In genomic region chr12:263574-263973, GRCh38 we compare ENCODE assay signal across 24 cellular contexts. TPM values are rescaled to one million over a fixed set of nuclear protein-coding genes. Genes with fewer than 3 reads are reported as not detected.
DNase-seq lines count a peak whose midpoint lies in the region; ATAC-seq and TF ChIP-seq lines count a peak whose summit lies in the region.
"Had no signal": no experiment of that assay in that cellular context is flagged by ENCODE, and none has a peak within 500 bp of the region (broad histone marks: within the 10 kb centered on the region; RNA-seq: fewer than 3 reads in every experiment).

No MANE protein-coding gene starts in this region.

- no peaks in the 10 kb centered on the region for H3K9me3 ChIP-seq in PC-3 (ENCODE audit: low read length)
- no peaks in the 10 kb centered on the region for H3K9me3 ChIP-seq in smooth muscle cell (replicated peaks; ENCODE audit: low read depth)
- no peaks in the 10 kb centered on the region for H3K9me3 ChIP-seq in uterus
- H3K9me3 ChIP-seq: ascending aorta, gastrocnemius medialis, vagina had no signal

- no peak for TF ChIP-seq POLR2A in uterus (IDR thresholded peaks at IDR 0.05)

- intact Hi-C loops in PC-3 (cut with micrococcal nuclease) (no loop called here), uterus (cut with DNase I; ENCODE audit: low total_unique reads) (no loop called here)

- H3K79me2 ChIP-seq in PC-3 (ENCODE audit: low read length) (no peaks in the 10 kb centered on the region), smooth muscle cell (ENCODE audit: low read depth) (no peaks in the 10 kb centered on the region)

- no peak for ATAC-seq in PC-3
- no peak for ATAC-seq in GM18867 (IDR thresholded peaks at IDR 0.05; ENCODE audit: unreplicated experiment)
- ATAC-seq: gastrocnemius medialis, GM12878 had no signal

- no peak for TF ChIP-seq CTCF in PC-3 (conservative IDR thresholded peaks at IDR 0.05; ENCODE audit: low read depth, low read length)
- TF ChIP-seq CTCF in fibroblast of pulmonary artery (IDR thresholded peaks at IDR 0.05; ENCODE audit: low read length, missing control alignments), result no peak
- TF ChIP-seq CTCF in smooth muscle cell (IDR thresholded peaks at IDR 0.05; ENCODE audit: borderline replicate concordance, insufficient read depth, poor library complexity, severe bottlenecking), result no peak
- no peak for TF ChIP-seq CTCF in uterus (IDR thresholded peaks at IDR 0.05)

- no peaks in the 10 kb centered on the region for H4K20me1 ChIP-seq in PC-3 (ENCODE audit: low read length)
- H4K20me1 ChIP-seq in smooth muscle cell (ENCODE audit: low read depth), result no peaks in the 10 kb centered on the region

- DNase-seq in HCEC 1CT (peak; percentile 52), PC-3 (peak; percentile 12), fibroblast of pulmonary artery (ENCODE audit: low read depth) (peak; percentile 28), smooth muscle cell (lab: John Stamatoyannopoulos, UW; ENCODE audit: unreplicated experiment) (no peak), HuH-7 (ENCODE audit: low spot score) (no peak), uterus (no peak)
- DNase-seq: activated CD4-positive, alpha-beta memory T cell treated with anti-CD3 and anti-CD28 coated beads for 36 hours; activated naive CD4-positive, alpha-beta T cell treated with anti-CD3 and anti-CD28 coated beads for 36 hours; activated T-cell treated with anti-CD3 and anti-CD28 coated beads, Interleukin-2, amount 50 U/mL, for 1 hour; dorsolateral prefrontal cortex; gastrocnemius medialis; GF-D8; NCI-H1048; NCI-H2029 treated with DMSO at 0.1 percent for 48 hours; NCI-H510A treated with DMSO at 0.1 percent for 48 hours had no signal

- H2AFZ ChIP-seq in PC-3 (ENCODE audit: low read length), result no peak overlapping the region
- no peak overlapping the region for H2AFZ ChIP-seq in smooth muscle cell (ENCODE audit: low read depth)

- H3F3A ChIP-seq in PC-3 (ENCODE audit: low read length, unreplicated experiment), result no peaks in the 10 kb centered on the region
- no peaks in the 10 kb centered on the region for H3F3A ChIP-seq in smooth muscle cell (ENCODE audit: low read depth)

- no peaks in the 10 kb centered on the region for H3K9me2 ChIP-seq in PC-3 (replicated peaks; ENCODE audit: low read length)

- H3K36me3 ChIP-seq in PC-3 (ENCODE audit: low read depth, low read length) (no peaks in the 10 kb centered on the region), smooth muscle cell (ENCODE audit: low read depth) (no peaks in the 10 kb centered on the region), uterus (no peaks in the 10 kb centered on the region)
- H3K36me3 ChIP-seq: ascending aorta, gastrocnemius medialis, vagina had no signal

- BruUV-seq in PC-3 (replicated peaks; lab: Mats Ljungman, UMichigan), result no TSS peak

- H3K27ac ChIP-seq in PC-3 (ENCODE audit: low read length) (no peak overlapping the region), smooth muscle cell (ENCODE audit: low read depth) (no peak overlapping the region), uterus (no peak overlapping the region)
- H3K27ac ChIP-seq: ascending aorta, dorsolateral prefrontal cortex, gastrocnemius medialis, vagina had no signal

- CTCF ChIA-PET in PC-3 (lab: Charles Lee), result no interaction called here

- H3K4me1 ChIP-seq in PC-3 (ENCODE audit: insufficient read depth, low read length) (no peaks in the 10 kb centered on the region), smooth muscle cell (ENCODE audit: low read depth) (peaks cover 10% of the 10 kb centered on the region), uterus (no peaks in the 10 kb centered on the region)
- H3K4me1 ChIP-seq: ascending aorta, gastrocnemius medialis had no signal

- H3K4me2 ChIP-seq in PC-3 (ENCODE audit: low read length) (no peak overlapping the region), smooth muscle cell (peak overlapping the region; percentile 36)

- no peak overlapping the region for H3K4me3 ChIP-seq in PC-3 (ENCODE audit: low read length)
- H3K4me3 ChIP-seq in fibroblast of pulmonary artery (replicated peaks; ENCODE audit: low read depth, low read length), result no peak overlapping the region
- no peak overlapping the region for H3K4me3 ChIP-seq in smooth muscle cell
- no peak overlapping the region for H3K4me3 ChIP-seq in uterus
- H3K4me3 ChIP-seq: ascending aorta, gastrocnemius medialis, GM12878, vagina had no signal

- H3K27me3 ChIP-seq in PC-3 (ENCODE audit: low read length) (peaks cover 62% of the 10 kb centered on the region), smooth muscle cell (ENCODE audit: low read depth) (no peaks in the 10 kb centered on the region), uterus (no peaks in the 10 kb centered on the region)
- H3K27me3 ChIP-seq: ascending aorta, dorsolateral prefrontal cortex, vagina had no signal

- POLR2A ChIA-PET in PC-3 (lab: Charles Lee; ENCODE audit: unreplicated experiment), result no interaction called here

- H3K9ac ChIP-seq in PC-3 (ENCODE audit: low read length), result no peak overlapping the region
- H3K9ac ChIP-seq in smooth muscle cell (ENCODE audit: low read depth), result no peak overlapping the region

- 66% methylated on average over 9 of the region's 9 CpGs for WGBS in smooth muscle cell (ENCODE audit: low lambda C conversion rate)

RNA-seq across cellular contexts. Expression of gene SLC6A13, which starts 0.9 kb away (rescaled TPM):
- total RNA-seq in PC-3 (2014; rRNA removed) (not detected in 2 replicates), smooth muscle cell (0.45 and 1.2 TPM in 2 replicates), uterus (1 to 10 TPM in 1 of 4 donors, under 1 TPM in 1, not detected in 2; 0.46 to 1.2 TPM)
- 0.39 and 0.66 TPM in 2 replicates for polyA plus RNA-seq in smooth muscle cell
- total RNA-seq: activated naive CD4-positive, alpha-beta T cell treated with anti-CD3 and anti-CD28 coated beads for 36 hours; ascending aorta; epithelial cell of proximal tubule; lower leg skin; vagina had no signal
- polyA plus RNA-seq: IgD-negative memory B cell had no signal

RNA-seq across cellular contexts. Expression of gene SLC6A12, which starts 49.6 kb away (rescaled TPM):
- total RNA-seq in PC-3 (2014; rRNA removed), result not detected in 2 replicates
- 0.22 and 1.7 TPM in 2 replicates for total RNA-seq in smooth muscle cell
- 1.1 TPM in 1 of 2 replicates, not detected in the other for polyA plus RNA-seq in smooth muscle cell
- 1 to 10 TPM in 1 of 4 donors, under 1 TPM in 1, not detected in 2; 0.28 to 2.4 TPM for total RNA-seq in uterus
- total RNA-seq: B cell; epithelial cell of proximal tubule; T-helper 1 cell treated with Interleukin-12 subunit alpha and Interleukin-12 subunit beta and Interleukin-4 antibody, amounts not matched to agents 30 ng/mL and 1 ng/mL, for 36 hours; vagina had no signal
- polyA plus RNA-seq: IgD-negative memory B cell had no signal

Comparison
In these comparisons a context has a peak if more than half of its experiments do, and no peak if none do; other contexts are left out.
1. DNase-seq: peak in HCEC 1CT (single experiment), PC-3 (single experiment) and fibroblast of pulmonary artery (single experiment); none in smooth muscle cell (single experiment), HuH-7 (single experiment) and uterus (0 of 2).